ENCODE assay signal across 1 cellular context in the genomic region with DNA sequence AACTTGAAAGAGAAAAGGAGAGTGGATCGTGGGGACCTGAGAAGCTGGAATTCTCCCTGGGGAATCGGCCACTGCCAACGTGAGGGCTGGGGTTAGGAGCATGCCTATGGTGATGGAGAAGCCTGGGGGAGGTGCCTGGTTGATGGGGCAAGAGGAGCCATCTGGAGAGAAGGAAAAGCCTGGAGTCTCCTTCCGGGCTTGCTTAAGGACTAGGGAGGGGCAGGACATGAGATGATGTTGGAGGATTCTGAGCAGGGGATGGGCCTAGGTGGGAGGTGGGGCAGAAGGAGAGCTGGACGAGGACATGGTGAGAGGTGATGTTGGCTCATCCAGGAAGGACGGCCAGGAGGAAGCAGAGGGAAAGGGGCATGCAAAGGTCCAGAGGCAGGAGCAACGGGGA.
TF ChIP-seq lines count a peak whose summit lies in the region.

No MANE protein-coding gene starts in this region.

TF ChIP-seq in WTC11, 78 proteins besides CTCF, POLR2A, EP300 and RAD21 (continued from another document):
- no peak for TF ChIP-seq NR1H2 (CRISPR knock-in tag; IDR thresholded peaks at IDR 0.05)
- no peak for TF ChIP-seq ZNF317 (CRISPR knock-in tag; IDR thresholded peaks at IDR 0.05; ENCODE audit: borderline replicate concordance, low read depth)
- TF ChIP-seq, protein P1, sequence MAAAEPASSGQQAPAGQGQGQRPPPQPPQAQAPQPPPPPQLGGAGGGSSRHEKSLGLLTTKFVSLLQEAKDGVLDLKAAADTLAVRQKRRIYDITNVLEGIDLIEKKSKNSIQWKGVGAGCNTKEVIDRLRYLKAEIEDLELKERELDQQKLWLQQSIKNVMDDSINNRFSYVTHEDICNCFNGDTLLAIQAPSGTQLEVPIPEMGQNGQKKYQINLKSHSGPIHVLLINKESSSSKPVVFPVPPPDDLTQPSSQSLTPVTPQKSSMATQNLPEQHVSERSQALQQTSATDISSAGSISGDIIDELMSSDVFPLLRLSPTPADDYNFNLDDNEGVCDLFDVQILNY (CRISPR knock-in tag; IDR thresholded peaks at IDR 0.05): no peak
- TF ChIP-seq, protein P2, sequence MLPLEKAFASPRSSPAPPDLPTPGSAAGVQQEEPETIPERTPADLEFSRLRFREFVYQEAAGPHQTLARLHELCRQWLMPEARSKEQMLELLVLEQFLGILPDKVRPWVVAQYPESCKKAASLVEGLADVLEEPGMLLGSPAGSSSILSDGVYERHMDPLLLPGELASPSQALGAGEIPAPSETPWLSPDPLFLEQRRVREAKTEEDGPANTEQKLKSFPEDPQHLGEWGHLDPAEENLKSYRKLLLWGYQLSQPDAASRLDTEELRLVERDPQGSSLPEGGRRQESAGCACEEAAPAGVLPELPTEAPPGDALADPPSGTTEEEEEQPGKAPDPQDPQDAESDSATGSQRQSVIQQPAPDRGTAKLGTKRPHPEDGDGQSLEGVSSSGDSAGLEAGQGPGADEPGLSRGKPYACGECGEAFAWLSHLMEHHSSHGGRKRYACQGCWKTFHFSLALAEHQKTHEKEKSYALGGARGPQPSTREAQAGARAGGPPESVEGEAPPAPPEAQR (CRISPR knock-in tag; IDR thresholded peaks at IDR 0.05): no peak
- no peak for TF ChIP-seq FOXK1 (CRISPR knock-in tag; IDR thresholded peaks at IDR 0.05)
- TF ChIP-seq TP53 (CRISPR knock-in tag; IDR thresholded peaks at IDR 0.05): no peak
- TF ChIP-seq SMAD4 (CRISPR knock-in tag; IDR thresholded peaks at IDR 0.05): no peak
- TF ChIP-seq, protein P3, sequence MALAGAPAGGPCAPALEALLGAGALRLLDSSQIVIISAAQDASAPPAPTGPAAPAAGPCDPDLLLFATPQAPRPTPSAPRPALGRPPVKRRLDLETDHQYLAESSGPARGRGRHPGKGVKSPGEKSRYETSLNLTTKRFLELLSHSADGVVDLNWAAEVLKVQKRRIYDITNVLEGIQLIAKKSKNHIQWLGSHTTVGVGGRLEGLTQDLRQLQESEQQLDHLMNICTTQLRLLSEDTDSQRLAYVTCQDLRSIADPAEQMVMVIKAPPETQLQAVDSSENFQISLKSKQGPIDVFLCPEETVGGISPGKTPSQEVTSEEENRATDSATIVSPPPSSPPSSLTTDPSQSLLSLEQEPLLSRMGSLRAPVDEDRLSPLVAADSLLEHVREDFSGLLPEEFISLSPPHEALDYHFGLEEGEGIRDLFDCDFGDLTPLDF (CRISPR knock-in tag; IDR thresholded peaks at IDR 0.05): no peak
TF ChIP-seq in WTC11: peak in this region for 0.
